Comparison of ENCODE assay signal across 6 cellular contexts in the genomic region with DNA sequence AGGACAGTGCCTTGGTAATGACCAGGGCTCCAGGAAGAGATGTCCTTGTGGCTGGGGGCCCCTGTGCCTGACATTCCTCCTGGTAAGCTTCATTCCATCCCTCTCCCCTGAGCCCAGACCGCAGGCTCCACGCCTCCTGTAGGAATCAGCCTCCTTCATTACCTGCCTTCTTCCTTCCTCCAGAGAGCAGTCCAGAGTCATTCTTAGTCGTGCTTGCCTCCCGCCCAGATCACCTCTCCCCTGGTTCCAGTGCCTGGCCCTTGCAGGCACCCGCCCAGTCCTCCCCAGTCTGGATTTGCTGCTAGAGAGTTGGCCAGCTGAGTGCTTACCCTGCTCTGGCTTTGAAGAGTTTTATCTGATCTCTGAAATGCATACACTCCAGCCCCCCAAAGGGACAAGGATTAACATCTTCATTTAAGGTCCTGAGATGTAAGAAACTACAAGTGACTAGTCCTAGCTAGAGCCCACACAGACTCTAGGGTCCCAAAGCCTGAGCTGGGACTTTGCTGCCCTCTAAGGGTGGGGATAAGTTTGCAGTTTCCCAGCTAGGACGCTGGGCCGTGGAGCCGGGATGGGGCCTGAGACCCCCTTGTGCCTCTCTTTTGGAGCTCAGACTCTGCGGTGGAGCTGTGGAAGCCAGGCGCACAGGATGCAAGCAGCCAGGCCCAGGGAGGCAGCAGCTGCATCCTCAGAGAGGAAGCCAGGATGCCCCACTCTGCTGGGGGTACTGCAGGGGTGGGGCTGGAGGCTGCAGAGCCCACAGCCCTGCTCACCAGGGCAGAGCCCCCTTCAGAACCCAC. TPM values are rescaled to one million over a fixed set of nuclear protein-coding genes. Genes with fewer than 3 reads are reported as not detected.
A peak's percentile ranks its signal among the peaks of the same experiment; 100 is the strongest.
DNase-seq lines count a peak whose midpoint lies in the region; ATAC-seq and TF ChIP-seq lines count a peak whose summit lies in the region.

No MANE protein-coding gene starts in this region.

- peaks cover 2% of the 10 kb centered on the region for H3K36me3 Mint-ChIP-seq in activated B cell treated with CpG ODN at 0.5 μM for 24 hours (ENCODE audit: low read depth)

- H3K27me3 ChIP-seq in thoracic aorta (replicated peaks; ENCODE audit: insufficient read depth), result no peaks in the 10 kb centered on the region

- no peak overlapping the region for H3K4me3 Mint-ChIP-seq in activated B cell treated with CpG ODN at 0.5 μM for 24 hours

- POLR2A ChIA-PET in activated B cell treated with CpG ODN at 0.5 μM for 24 hours (lab: Charles Lee), result interaction anchor here (1.0 to 1.6 kb wide), 6 partner anchors 11 to 97 kb away, joined by 3 to 6 read pairs (median 4); a partner anchor contains a TSS

- peak; percentile 73 for DNase-seq in activated effector memory CD4-positive, alpha-beta T cell treated with anti-CD3 and anti-CD28 coated beads, Interleukin-2, amount 50 U/mL, for 16 hours
- no peak for DNase-seq in activated effector memory CD4-positive, alpha-beta T cell treated with Interleukin-2 at 50 U/mL for 16 hours
- DNase-seq in activated B cell treated with CpG ODN at 0.5 μM for 24 hours (no peak), left ventricle myocardium superior (no peak), thoracic aorta (ENCODE audit: low spot score) (no peak)

- TF ChIP-seq CTCF in activated B cell treated with CpG ODN at 0.5 μM for 24 hours (IDR thresholded peaks at IDR 0.05), result no peak
- peak; percentile 9 for TF ChIP-seq CTCF in thoracic aorta (IDR thresholded peaks at IDR 0.05)

- no peaks in the 10 kb centered on the region for H3K9me3 Mint-ChIP-seq in activated B cell treated with CpG ODN at 0.5 μM for 24 hours

- H3K27ac ChIP-seq in thoracic aorta, result no peak overlapping the region

- CTCF ChIA-PET in activated B cell treated with CpG ODN at 0.5 μM for 24 hours (lab: Charles Lee), result interaction anchor here (0.8 to 4.2 kb wide), 21 partner anchors 11 to 699 kb away, joined by 3 to 40 read pairs (median 4); a partner anchor contains a TSS

- intact Hi-C loops in activated B cell treated with CpG ODN at 0.5 μM for 24 hours (cut with micrococcal nuclease), result loop anchor here (1.0 kb wide), 2 partner anchors 82 to 370 kb away; no protein-coding TSS in a partner anchor
- intact Hi-C loops in left ventricle myocardium superior (cut with micrococcal nuclease), result no loop called here

- H3K4me1 ChIP-seq in thoracic aorta (ENCODE audit: control insufficient read depth in 1 of 2, low read depth in 2 of 2), result peaks cover 19 to 39% of the 10 kb centered on the region in 2 donors

- no peak overlapping the region for H3K4me3 ChIP-seq in thoracic aorta

- no peaks in the 10 kb centered on the region for H3K27me3 Mint-ChIP-seq in activated B cell treated with CpG ODN at 0.5 μM for 24 hours

- H3K27ac Mint-ChIP-seq in activated B cell treated with CpG ODN at 0.5 μM for 24 hours, result no peak overlapping the region

- H3K9me3 ChIP-seq in thoracic aorta, result no peaks in the 10 kb centered on the region

- ATAC-seq in activated B cell treated with CpG ODN at 0.5 μM for 24 hours (ENCODE audit: low read depth), result peak; percentile 87
- ATAC-seq in left ventricle myocardium superior, result peak; percentile 24
- no peak for ATAC-seq in thoracic aorta (ENCODE audit: insufficient number of reproducible peaks, low FRiP score, low read depth)
- no peak for ATAC-seq in HG02763 (IDR thresholded peaks at IDR 0.05; ENCODE audit: unreplicated experiment)

- H3K36me3 ChIP-seq in thoracic aorta, result no peaks in the 10 kb centered on the region

- peaks cover 2% of the 10 kb centered on the region for H3K4me1 Mint-ChIP-seq in activated B cell treated with CpG ODN at 0.5 μM for 24 hours

RNA-seq across cellular contexts. Expression of a gene that starts 1.6 kb away (rescaled TPM):
- total RNA-seq in activated B cell treated with CpG ODN at 0.5 μM for 24 hours (3.9 and 4.9 TPM in 2 replicates), left ventricle myocardium superior (15.6 TPM), thoracic aorta (10 to 100 TPM; 11.6 to 20.4 TPM)

RNA-seq across cellular contexts. Expression of a gene that starts 10.6 kb away (rescaled TPM):
- 60.9 and 86.9 TPM in 2 replicates for total RNA-seq in activated B cell treated with CpG ODN at 0.5 μM for 24 hours
- 46.4 TPM for total RNA-seq in left ventricle myocardium superior
- 10 to 100 TPM; 58.9 to 74.3 TPM for total RNA-seq in thoracic aorta

RNA-seq across cellular contexts. Expression of a gene that starts 10.8 kb away (rescaled TPM):
- total RNA-seq in activated B cell treated with CpG ODN at 0.5 μM for 24 hours, result 18.7 and 22.5 TPM in 2 replicates
- total RNA-seq in left ventricle myocardium superior, result 20.3 TPM
- total RNA-seq in thoracic aorta, result 10 to 100 TPM; 39.4 to 59.7 TPM

RNA-seq across cellular contexts. Expression of a gene that starts 44.6 kb away (rescaled TPM):
- total RNA-seq in activated B cell treated with CpG ODN at 0.5 μM for 24 hours, result 95.1 and 98.0 TPM in 2 replicates
- 9.5 TPM for total RNA-seq in left ventricle myocardium superior
- total RNA-seq in thoracic aorta, result 10 to 100 TPM; 45.6 to 69.7 TPM

Comparison
In these comparisons a context has a peak if more than half of its experiments do, and no peak if none do; other contexts are left out.
1. ATAC-seq: peak in activated B cell treated with CpG ODN at 0.5 μM for 24 hours (single experiment) and left ventricle myocardium superior (single experiment); none in thoracic aorta (single experiment) and HG02763 (single experiment).